Comparison of ENCODE assay signal across 22 cellular contexts in genomic region chr7:128105228-128106022, GRCh38.
DNase-seq lines count a peak whose midpoint lies in the region; ATAC-seq, FAIRE-seq and TF ChIP-seq lines count a peak whose summit lies in the region.
"Had no signal": no experiment of that assay in that cellular context is flagged by ENCODE, and none has a peak within 500 bp of the region (broad histone marks: within the 10 kb centered on the region; RNA-seq: fewer than 3 reads in every experiment).

No MANE protein-coding gene starts in this region.

- H3K36me3 ChIP-seq in SK-N-SH (replicated peaks in 1 of 2; ENCODE audit: control insufficient read depth in 1 of 2, insufficient read depth in 2 of 2, low read length in 1 of 2) = no peaks in the 10 kb centered on the region
- H3K36me3 ChIP-seq in DOHH2 (ENCODE audit: control insufficient read depth, low read length) = no peaks in the 10 kb centered on the region
- H3K36me3 ChIP-seq in astrocyte (ENCODE audit: insufficient read depth, low read length) = no peaks in the 10 kb centered on the region
- no peaks in the 10 kb centered on the region for H3K36me3 ChIP-seq in osteoblast (ENCODE audit: insufficient read depth, low read length)
- H3K36me3 ChIP-seq: right atrium auricular region, transverse colon had no signal

- no peak for FAIRE-seq in astrocyte (lab: Jason Lieb, UNC)

- no peak for TF ChIP-seq CTCF in SK-N-SH (IDR thresholded peaks at IDR 0.05)
- TF ChIP-seq CTCF in DOHH2 (IDR thresholded peaks at IDR 0.05; ENCODE audit: low read depth, low read length, poor library complexity, severe bottlenecking) = no peak
- TF ChIP-seq CTCF in astrocyte (IDR thresholded peaks at IDR 0.05; ENCODE audit: insufficient read depth, low read depth, low read length) = no peak
- TF ChIP-seq CTCF in osteoblast (IDR thresholded peaks at IDR 0.05; ENCODE audit: extremely low read depth, low read depth, low read length) = no peak

- peaks cover 3% of the 10 kb centered on the region for H3F3A ChIP-seq in SK-N-SH (replicated peaks; ENCODE audit: insufficient read depth)
- peaks cover 37% of the 10 kb centered on the region for H3F3A ChIP-seq in DOHH2 (ENCODE audit: control insufficient read depth, insufficient read depth)

- H3K27ac ChIP-seq in SK-N-SH (ENCODE audit: low read depth in 2 of 2, low read length in 1 of 2) (no peak overlapping the region), DOHH2 (ENCODE audit: low read depth, low read length) (no peak overlapping the region), astrocyte (ENCODE audit: low read depth, low read length) (no peak overlapping the region), osteoblast (ENCODE audit: low read depth, low read length) (no peak overlapping the region)
- H3K27ac ChIP-seq: foreskin keratinocyte, right atrium auricular region, transverse colon had no signal

- H3K9me2 ChIP-seq in SK-N-SH (no peaks in the 10 kb centered on the region), DOHH2 (replicated peaks; ENCODE audit: control insufficient read depth, low read length) (no peaks in the 10 kb centered on the region)

- H3K4me3 ChIP-seq in SK-N-SH (ENCODE audit: low read depth in 2 of 2, low read length in 1 of 2) (no peak overlapping the region), DOHH2 (ENCODE audit: low read length) (peak overlapping the region; percentile 79), astrocyte (ENCODE audit: insufficient read depth, low read depth, low read length) (no peak overlapping the region), osteoblast (ENCODE audit: insufficient read depth, low read length) (no peak overlapping the region)
- H3K4me3 ChIP-seq: transverse colon had no signal

- peaks cover 3% of the 10 kb centered on the region for H3K36me3 Mint-ChIP-seq in astrocyte (ENCODE audit: low read depth, unreplicated experiment)

- H2AFZ ChIP-seq in SK-N-SH (ENCODE audit: low read depth) (no peak overlapping the region), astrocyte (ENCODE audit: low read depth, low read length) (no peak overlapping the region), osteoblast (ENCODE audit: low read length) (no peak overlapping the region)

- H3K79me2 ChIP-seq in SK-N-SH (ENCODE audit: insufficient read depth) (no peaks in the 10 kb centered on the region), DOHH2 (ENCODE audit: control insufficient read depth, low read length) (no peaks in the 10 kb centered on the region), astrocyte (ENCODE audit: insufficient read depth, low read length) (no peaks in the 10 kb centered on the region), osteoblast (ENCODE audit: insufficient read depth, low read length) (no peaks in the 10 kb centered on the region)

- peaks cover 0 to 11% of the 10 kb centered on the region in 2 experiments; a peak in 1 of 4 replicates for H3K4me1 ChIP-seq in SK-N-SH (ENCODE audit: control insufficient read depth in 1 of 2, insufficient read depth in 2 of 2, low read depth in 1 of 2, low read length in 1 of 2)
- peaks cover 92% of the 10 kb centered on the region for H3K4me1 ChIP-seq in DOHH2 (ENCODE audit: control insufficient read depth, low read length)
- H3K4me1 ChIP-seq in astrocyte (ENCODE audit: insufficient read depth, low read length) = peaks cover 8% of the 10 kb centered on the region
- peaks cover 7% of the 10 kb centered on the region for H3K4me1 ChIP-seq in osteoblast (ENCODE audit: insufficient read depth, low read length)
- H3K4me1 ChIP-seq: foreskin keratinocyte had no signal

- H3K9me3 ChIP-seq in SK-N-SH (no peaks in the 10 kb centered on the region), DOHH2 (ENCODE audit: control insufficient read depth, insufficient read depth, low read length) (no peaks in the 10 kb centered on the region), astrocyte (ENCODE audit: insufficient read depth, low read depth, low read length) (no peaks in the 10 kb centered on the region), osteoblast (ENCODE audit: low read depth, low read length) (no peaks in the 10 kb centered on the region)
- H3K9me3 ChIP-seq: right atrium auricular region, transverse colon had no signal

- DNase-seq in SK-N-SH = no peak
- DNase-seq in astrocyte (ENCODE audit: low read depth) = no peak
- DNase-seq in osteoblast (ENCODE audit: insufficient read length, low spot score, missing footprints) = peak; percentile 73
- no peak for DNase-seq in NCI-H187 (lab: John Stamatoyannopoulos, UW)
- DNase-seq in AG08395 (ENCODE audit: low spot score) = no peak
- DNase-seq: activated CD4-positive, alpha-beta T cell treated with anti-CD3 and anti-CD28 coated beads for 48 hours; activated CD8-positive, alpha-beta memory T cell treated with anti-CD3 and anti-CD28 coated beads, Interleukin-2, amount 50 U/mL, for 48 hours; activated naive CD4-positive, alpha-beta T cell treated with anti-CD3 and anti-CD28 coated beads for 36 hours; EL; foreskin keratinocyte; KBM-7; midbrain; NCI-H2081; SHP77 treated with DMSO at 0.1 percent for 48 hours; stimulated activated naive CD8-positive, alpha-beta T cell treated with anti-CD3 and anti-CD28 coated beads, Interleukin-15, Interleukin-2, amounts not matched to agents 100 U/mL and 50 U/mL, for 24 hours; T-helper 9 cell; transverse colon had no signal

- H3K9me3 Mint-ChIP-seq in astrocyte (ENCODE audit: unreplicated experiment) = no peaks in the 10 kb centered on the region
- H3K9me3 Mint-ChIP-seq: activated naive CD4-positive, alpha-beta T cell treated with anti-CD3 and anti-CD28 coated beads for 36 hours; dendritic cell treated with granulocyte-macrophage colony-stimulating factor and Interleukin-4, amounts not matched to agents 40 ng/mL and 50 ng/mL, for 4 days had no signal

- no peak overlapping the region for H3K4me2 ChIP-seq in SK-N-SH
- peak overlapping the region; percentile 92 for H3K4me2 ChIP-seq in DOHH2 (ENCODE audit: low read length)
- H3K4me2 ChIP-seq in astrocyte (ENCODE audit: low read length) = no peak overlapping the region
- no peak overlapping the region for H3K4me2 ChIP-seq in osteoblast (ENCODE audit: insufficient read depth, low read length)

- ATAC-seq in SK-N-SH treated with all-trans-retinoic acid at 6 μM for 48 hours = peak; percentile 3; the same call in 2 of the 3 replicates
- no peak for ATAC-seq in GM18511 (IDR thresholded peaks at IDR 0.05; ENCODE audit: unreplicated experiment)
- ATAC-seq: foreskin keratinocyte; stimulated activated naive CD8-positive, alpha-beta T cell treated with anti-CD3 and anti-CD28 coated beads, Interleukin-15, Interleukin-2, amounts not matched to agents 100 U/mL and 50 U/mL, for 24 hours had no signal

- H4K20me1 ChIP-seq in SK-N-SH (ENCODE audit: insufficient read depth) = no peaks in the 10 kb centered on the region
- H4K20me1 ChIP-seq in DOHH2 (ENCODE audit: control insufficient read depth, insufficient read depth, low read depth, low read length) = no peaks in the 10 kb centered on the region
- peaks cover 17% of the 10 kb centered on the region for H4K20me1 ChIP-seq in astrocyte (ENCODE audit: insufficient read depth, low read length)
- no peaks in the 10 kb centered on the region for H4K20me1 ChIP-seq in osteoblast (ENCODE audit: insufficient read depth, low read length)

- H3K4me3 Mint-ChIP-seq in astrocyte (ENCODE audit: unreplicated experiment) = no peak overlapping the region

- POLR2A ChIA-PET in SK-N-SH (lab: Yijun Ruan, JAX) = no interaction called here

- no peak overlapping the region for H3K9ac ChIP-seq in SK-N-SH
- H3K9ac ChIP-seq in astrocyte (ENCODE audit: low read length) = no peak overlapping the region

- H3K4me1 Mint-ChIP-seq in astrocyte (ENCODE audit: low read depth, unreplicated experiment) = peaks cover 6% of the 10 kb centered on the region

- no peak for TF ChIP-seq RAD21 in SK-N-SH (IDR thresholded peaks at IDR 0.05; ENCODE audit: low read length)

- TF ChIP-seq EP300 in SK-N-SH (IDR thresholded peaks at IDR 0.05; ENCODE audit: borderline replicate concordance in 1 of 2, low read depth in 1 of 2, low read length in 1 of 2) = no peak

- 92% methylated on average over 11 of the region's 11 CpGs for WGBS in SK-N-SH (ENCODE audit: low lambda C conversion rate)

- peaks cover 47% of the 10 kb centered on the region for H3K27me3 Mint-ChIP-seq in astrocyte (ENCODE audit: low read depth, unreplicated experiment)

- H3K27ac Mint-ChIP-seq in astrocyte (ENCODE audit: unreplicated experiment) = peak overlapping the region; percentile 41
- H3K27ac Mint-ChIP-seq: activated naive CD4-positive, alpha-beta T cell treated with anti-CD3 and anti-CD28 coated beads for 36 hours; dendritic cell treated with granulocyte-macrophage colony-stimulating factor and Interleukin-4, amounts not matched to agents 40 ng/mL and 50 ng/mL, for 4 days had no signal

- CTCF ChIA-PET in SK-N-SH (lab: Yijun Ruan, JAX) = interaction anchor here (0.6 to 1.8 kb wide), 4 partner anchors 17 to 400 kb away, joined by 3 to 5 read pairs (median 4); no protein-coding TSS in a partner anchor

- H3K27me3 ChIP-seq in SK-N-SH (ENCODE audit: insufficient read depth) (no peaks in the 10 kb centered on the region; the same call in 1 of the 2 replicates), DOHH2 (ENCODE audit: control insufficient read depth, low read length) (no peaks in the 10 kb centered on the region), astrocyte (ENCODE audit: insufficient read depth, low read length) (peaks cover 11% of the 10 kb centered on the region), osteoblast (ENCODE audit: insufficient read depth, low read length) (peaks cover 10% of the 10 kb centered on the region)
- H3K27me3 ChIP-seq: right atrium auricular region had no signal

TF ChIP-seq in SK-N-SH treated with all-trans-retinoic acid at 6 μM for 48 hours, 23 proteins besides CTCF, POLR2A, EP300 and RAD21 (continues in another document):
- TF ChIP-seq ZFP30 (CRISPR knock-in tag; IDR thresholded peaks at IDR 0.05) (no peak), ARNTL (CRISPR knock-in tag; IDR thresholded peaks at IDR 0.05; ENCODE audit: borderline replicate concordance, low read depth) (no peak)

TF ChIP-seq in SK-N-SH, 30 proteins besides CTCF, POLR2A, EP300 and RAD21 (continues in another document):
- TF ChIP-seq SMC3 (IDR thresholded peaks at IDR 0.05; ENCODE audit: low read depth, low read length) (no peak), ELF1 (IDR thresholded peaks at IDR 0.05) (no peak), MAX (IDR thresholded peaks at IDR 0.05; ENCODE audit: low read depth) (no peak), FOSL2 (IDR thresholded peaks at IDR 0.05; ENCODE audit: borderline replicate concordance, low read depth) (no peak), RXRA (IDR thresholded peaks at IDR 0.05; ENCODE audit: borderline replicate concordance, low read depth) (no peak)
